Comparison of ENCODE assay signal across 12 cellular contexts in the genomic region with DNA sequence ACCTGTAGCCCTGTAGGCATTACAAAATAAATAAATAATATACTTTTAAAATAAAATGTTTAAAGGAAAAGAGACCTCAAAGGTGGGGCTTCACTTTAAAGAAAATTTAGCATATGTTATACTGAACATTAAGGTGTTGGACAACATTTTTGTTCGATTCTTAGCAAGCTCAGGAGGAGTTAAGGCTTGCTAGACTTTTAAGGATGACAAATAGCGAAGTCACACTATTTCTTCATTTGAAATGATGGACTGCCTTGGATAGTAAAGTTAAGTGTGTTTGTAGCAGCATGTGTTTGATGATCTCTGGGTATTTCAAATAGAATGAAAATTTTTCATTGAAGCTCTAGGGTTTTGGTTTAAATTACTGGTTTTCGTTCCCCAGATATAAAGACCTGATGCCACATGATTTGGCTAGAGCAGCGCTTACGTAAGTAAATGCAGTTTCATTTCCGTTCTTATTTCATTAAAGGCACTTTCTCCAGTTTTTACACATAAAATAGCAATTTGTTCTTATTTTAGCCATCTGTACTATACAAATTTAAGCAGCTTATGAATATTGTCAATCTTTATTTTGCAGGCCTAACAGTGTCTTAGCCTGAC. TPM values are rescaled to one million over a fixed set of nuclear protein-coding genes. Genes with fewer than 3 reads are reported as not detected.
DNase-seq lines count a peak whose midpoint lies in the region; ATAC-seq and TF ChIP-seq lines count a peak whose summit lies in the region.
"Had no signal": no experiment of that assay in that cellular context is flagged by ENCODE, and none has a peak within 500 bp of the region (broad histone marks: within the 10 kb centered on the region; RNA-seq: fewer than 3 reads in every experiment).

No MANE protein-coding gene starts in this region.

- H3K9me3 ChIP-seq in left ventricle myocardium inferior (replicated peaks) (no peaks in the 10 kb centered on the region), right atrium auricular region (no peaks in the 10 kb centered on the region), upper lobe of right lung (no peaks in the 10 kb centered on the region)
- H3K9me3 ChIP-seq: ovary had no signal

- no peak overlapping the region for H3K27ac Mint-ChIP-seq in mesothelial cell of epicardium

- H3K4me3 ChIP-seq in left ventricle myocardium inferior = no peak overlapping the region
- H3K4me3 ChIP-seq in right atrium auricular region = no peak overlapping the region
- H3K4me3 ChIP-seq in fibroblast of mammary gland (ENCODE audit: control insufficient read depth, low read depth, low read length) = no peak overlapping the region
- H3K4me3 ChIP-seq in upper lobe of right lung = no peak overlapping the region
- H3K4me3 ChIP-seq: ovary had no signal

- TF ChIP-seq CTCF in left ventricle myocardium inferior (IDR thresholded peaks at IDR 0.05; ENCODE audit: borderline replicate concordance) (no peak), right atrium auricular region (IDR thresholded peaks at IDR 0.05) (no peak), fibroblast of mammary gland (conservative IDR thresholded peaks at IDR 0.05; ENCODE audit: control insufficient read depth, insufficient read depth, low read depth, low read length) (no peak), upper lobe of right lung (IDR thresholded peaks at IDR 0.05) (no peak), mesothelial cell of epicardium (IDR thresholded peaks at IDR 0.05; ENCODE audit: unreplicated experiment) (no peak)

- in situ Hi-C loops in KBM-7 (cut with MboI; ENCODE audit: low pct_unique_long_range_greater_than_20kb, low sequenced_read_pairs) = no loop called here

- peak overlapping the region; percentile 89 for H3K27ac ChIP-seq in left ventricle myocardium inferior (replicated peaks)
- H3K27ac ChIP-seq in right atrium auricular region = peak overlapping the region in 1 of 2 donors; percentile 87
- H3K27ac ChIP-seq in upper lobe of right lung = peak overlapping the region; percentile 18
- H3K27ac ChIP-seq: ovary had no signal

- DNase-seq in left ventricle myocardium inferior (no peak), right atrium auricular region (ENCODE audit: low spot score) (no peak), RKO (ENCODE audit: low spot score) (peak; percentile 24), fibroblast of mammary gland (ENCODE audit: low read depth) (peak; percentile 66), upper lobe of right lung (no peak), KBM-7 (no peak), mesothelial cell of epicardium (ENCODE audit: low spot score in 2 of 2, unreplicated experiment in 2 of 2) (no peak)
- DNase-seq in activated CD8-positive, alpha-beta memory T cell treated with anti-CD3 and anti-CD28 coated beads for 24 hours = no peak
- DNase-seq: activated T-cell treated with anti-CD3 and anti-CD28 coated beads, Interleukin-2, amount 50 U/mL, for 4 hours; mesendoderm; NCI-H2171; ovary had no signal

- H3K36me3 Mint-ChIP-seq in mesothelial cell of epicardium = peaks cover 19% of the 10 kb centered on the region

- no peaks in the 10 kb centered on the region for H3K9me3 Mint-ChIP-seq in mesothelial cell of epicardium
- H3K9me3 Mint-ChIP-seq: activated T-cell treated with anti-CD3 and anti-CD28 coated beads, Interleukin-2, amount 50 U/mL, for 4 hours had no signal

- peaks cover 60% of the 10 kb centered on the region for H3K4me1 ChIP-seq in left ventricle myocardium inferior
- peaks cover 0 to 43% of the 10 kb centered on the region in 2 donors for H3K4me1 ChIP-seq in right atrium auricular region
- peaks cover 21% of the 10 kb centered on the region for H3K4me1 ChIP-seq in upper lobe of right lung

- no peak for ATAC-seq in upper lobe of right lung
- ATAC-seq: activated T-cell treated with anti-CD3 and anti-CD28 coated beads, Interleukin-2, amount 50 U/mL, for 4 hours had no signal

- H3K27me3 Mint-ChIP-seq in mesothelial cell of epicardium (ENCODE audit: low read depth) = no peaks in the 10 kb centered on the region

- no peaks in the 10 kb centered on the region for H3K27me3 ChIP-seq in left ventricle myocardium inferior (ENCODE audit: low read depth)
- H3K27me3 ChIP-seq in right atrium auricular region = no peaks in the 10 kb centered on the region
- H3K27me3 ChIP-seq in upper lobe of right lung = no peaks in the 10 kb centered on the region
- H3K27me3 ChIP-seq: ovary had no signal

- intact Hi-C loops in left ventricle myocardium inferior (cut with micrococcal nuclease) = no loop called here
- intact Hi-C loops in upper lobe of right lung (cut with DNase I) = no loop called here

- H3K36me3 ChIP-seq in left ventricle myocardium inferior = peaks cover 38% of the 10 kb centered on the region
- H3K36me3 ChIP-seq in right atrium auricular region = peaks cover 9% of the 10 kb centered on the region
- H3K36me3 ChIP-seq in upper lobe of right lung = peaks cover 11% of the 10 kb centered on the region
- H3K36me3 ChIP-seq: ovary had no signal

- no peak overlapping the region for H3K4me3 Mint-ChIP-seq in mesothelial cell of epicardium
- H3K4me3 Mint-ChIP-seq: activated T-cell treated with anti-CD3 and anti-CD28 coated beads, Interleukin-2, amount 50 U/mL, for 4 hours had no signal

- H3K4me1 Mint-ChIP-seq in mesothelial cell of epicardium = peaks cover 2% of the 10 kb centered on the region

RNA-seq across cellular contexts. Expression of gene HADHB, which starts 24.9 kb away (rescaled TPM):
- total RNA-seq in left ventricle myocardium inferior = 1,332 TPM
- 100 to 1,000 TPM; 756 to 770 TPM for total RNA-seq in right atrium auricular region
- total RNA-seq in upper lobe of right lung = 105 TPM
- 79.4 to 85.5 TPM (median 83.2 TPM) in 3 replicates for total RNA-seq in mesothelial cell of epicardium

RNA-seq across cellular contexts. Expression of gene HADHA, which starts 25.2 kb away (rescaled TPM):
- total RNA-seq in left ventricle myocardium inferior (523 TPM), right atrium auricular region (100 to 1,000 TPM; 333 to 364 TPM), upper lobe of right lung (118 TPM), mesothelial cell of epicardium (95.5 to 100 TPM (median 97.4 TPM) in 3 replicates)

Comparison
In these comparisons a context has a peak if more than half of its experiments do, and no peak if none do; other contexts are left out.
1. DNase-seq: peak in RKO (single experiment) and fibroblast of mammary gland (single experiment); none in left ventricle myocardium inferior (single experiment), right atrium auricular region (single experiment), upper lobe of right lung (single experiment), KBM-7 (single experiment), mesothelial cell of epicardium (0 of 2) and activated CD8-positive, alpha-beta memory T cell treated with anti-CD3 and anti-CD28 coated beads for 24 hours (single experiment).